ENCODE assay signal across 8 cellular contexts in genomic region chr10:102418612-102419560, GRCh38. TPM values are rescaled to one million over a fixed set of nuclear protein-coding genes. Genes with fewer than 3 reads are reported as not detected.
DNase-seq lines count a peak whose midpoint lies in the region; ATAC-seq and TF ChIP-seq lines count a peak whose summit lies in the region.

Gene PSD, minus strand, starts transcription at chr10:102418785. Its CDS starts 1,747 bp downstream, at chr10:102417038.

- H3K36me3 ChIP-seq in iPS DF 6.9 (ENCODE audit: control insufficient read depth, insufficient read depth, low read length): peaks cover 5% of the 10 kb centered on the region

- peak within 1 kb of the TSS; percentile 98 for H3K4me3 Mint-ChIP-seq in WTC11
- H3K4me3 Mint-ChIP-seq in stimulated activated memory B cell treated with anti-CD40 and anti-IgM and Interleukin-4, amounts not matched to agents 10 μg/mL and 1 μg/mL and 100 μg/mL, for 72 hours: peak within 1 kb of the TSS; percentile 98

- ATAC-seq in WTC11: peak; percentile 11
- no peak for ATAC-seq in stimulated activated memory B cell treated with anti-CD40 and anti-IgM and Interleukin-4, amounts not matched to agents 10 μg/mL and 1 μg/mL and 100 μg/mL, for 72 hours
- ATAC-seq in GM19328 (IDR thresholded peaks at IDR 0.05; ENCODE audit: unreplicated experiment): no peak

- POLR2A ChIA-PET in WTC11 (lab: Charles Lee): interaction anchor here (0.7 to 5.0 kb wide), 6 partner anchors 13 to 44 kb away, joined by 3 to 34 read pairs (median 16); partner anchors contain the start of genes C10orf95 and CUEDC2

- H3K27ac Mint-ChIP-seq in WTC11: peak within 1 kb of the TSS; percentile 90; the same call in 1 of the 2 replicates
- H3K27ac Mint-ChIP-seq in stimulated activated memory B cell treated with anti-CD40 and anti-IgM and Interleukin-4, amounts not matched to agents 10 μg/mL and 1 μg/mL and 100 μg/mL, for 72 hours: peak within 1 kb of the TSS; percentile 84

- H3K27me3 Mint-ChIP-seq in WTC11 (ENCODE audit: low read depth): peaks cover 5% of the 10 kb centered on the region; the same call in 1 of the 2 replicates
- peaks cover 56% of the 10 kb centered on the region for H3K27me3 Mint-ChIP-seq in stimulated activated memory B cell treated with anti-CD40 and anti-IgM and Interleukin-4, amounts not matched to agents 10 μg/mL and 1 μg/mL and 100 μg/mL, for 72 hours

- H3K27me3 ChIP-seq in iPS DF 6.9 (ENCODE audit: control insufficient read depth, insufficient read depth, low read length): no peaks in the 10 kb centered on the region

- WGBS in iPS DF 6.9 (ENCODE audit: insufficient coverage, insufficient read length): no CpG with 5 or more reads among the region's 54 CpGs

- no peak within 1 kb of the TSS for H3K27ac ChIP-seq in iPS DF 6.9 (ENCODE audit: low read length)

- peak; percentile 72 for DNase-seq in COLO668 (lab: John Stamatoyannopoulos, UW; ENCODE audit: unreplicated experiment)
- DNase-seq in NB4 (ENCODE audit: low read depth): peak; percentile 51
- peak; percentile 69 for DNase-seq in WTC11 (ENCODE audit: low spot score)
- no peak for DNase-seq in iPS DF 6.9 (ENCODE audit: low read depth, low spot score)
- no peak for DNase-seq in GM10266 (ENCODE audit: extremely low spot score)
- DNase-seq in activated effector memory CD4-positive, alpha-beta T cell treated with Interleukin-2 at 50 U/mL for 16 hours: no peak

- no peaks in the 10 kb centered on the region for H3K9me3 ChIP-seq in iPS DF 6.9 (ENCODE audit: control insufficient read depth, insufficient read depth, low read length)

- peaks cover 19% of the 10 kb centered on the region for H3K4me1 Mint-ChIP-seq in WTC11
- H3K4me1 Mint-ChIP-seq in stimulated activated memory B cell treated with anti-CD40 and anti-IgM and Interleukin-4, amounts not matched to agents 10 μg/mL and 1 μg/mL and 100 μg/mL, for 72 hours: peaks cover 55% of the 10 kb centered on the region

- H3K4me3 ChIP-seq in NB4 (ENCODE audit: low read depth, low read length) (no peak within 1 kb of the TSS), iPS DF 6.9 (ENCODE audit: low read length) (peak within 1 kb of the TSS; percentile 90; the same call in 1 of the 2 replicates)

- TF ChIP-seq CTCF in NB4 (IDR thresholded peaks at IDR 0.05; ENCODE audit: low read depth, low read length) (peak; percentile 3), WTC11 (IDR thresholded peaks at IDR 0.05) (no peak), GM10266 (IDR thresholded peaks at IDR 0.05; ENCODE audit: control insufficient read depth, insufficient read depth, low read depth, missing control alignments) (no peak)

- peaks cover 7% of the 10 kb centered on the region for H3K4me1 ChIP-seq in iPS DF 6.9 (ENCODE audit: control insufficient read depth, insufficient read depth, low read length)

- TF ChIP-seq POLR2A in NB4 (IDR thresholded peaks at IDR 0.05; ENCODE audit: extremely low read depth, insufficient read length): no peak

- H3K9me3 Mint-ChIP-seq in WTC11: no peaks in the 10 kb centered on the region
- H3K9me3 Mint-ChIP-seq in stimulated activated memory B cell treated with anti-CD40 and anti-IgM and Interleukin-4, amounts not matched to agents 10 μg/mL and 1 μg/mL and 100 μg/mL, for 72 hours: no peaks in the 10 kb centered on the region

- peaks cover 9% of the 10 kb centered on the region; the same call in 1 of the 2 replicates for H3K36me3 Mint-ChIP-seq in WTC11
- H3K36me3 Mint-ChIP-seq in stimulated activated memory B cell treated with anti-CD40 and anti-IgM and Interleukin-4, amounts not matched to agents 10 μg/mL and 1 μg/mL and 100 μg/mL, for 72 hours: peaks cover 5% of the 10 kb centered on the region

- CTCF ChIA-PET in WTC11 (lab: Charles Lee): interaction anchor here (0.6 to 6.7 kb wide), 18 partner anchors 8 to 188 kb away, joined by 3 to 68 read pairs (median 12); partner anchors contain the start of genes C10orf95, CUEDC2, NFKB2 and SUFU

TF ChIP-seq in WTC11, 78 proteins besides CTCF, POLR2A, EP300 and RAD21 (continues in another document):
- TF ChIP-seq HMGXB4 (CRISPR knock-in tag; IDR thresholded peaks at IDR 0.05) (0 out of 2 replicates have a peak, but pooled peaks have one; percentile 36), NR2C2 (CRISPR knock-in tag; IDR thresholded peaks at IDR 0.05) (no peak), GRHL2 (CRISPR knock-in tag; IDR thresholded peaks at IDR 0.05; ENCODE audit: insufficient replicate concordance, severe bottlenecking) (no peak), ZNF121 (CRISPR knock-in tag; IDR thresholded peaks at IDR 0.05) (no peak), CREB1 (CRISPR knock-in tag; IDR thresholded peaks at IDR 0.05) (peak; percentile 71; the same call in 1 of the 2 replicates), PREB (CRISPR knock-in tag; IDR thresholded peaks at IDR 0.05; ENCODE audit: borderline replicate concordance) (no peak), HMGA2 (CRISPR knock-in tag; IDR thresholded peaks at IDR 0.05) (no peak), MYBL2 (CRISPR knock-in tag; IDR thresholded peaks at IDR 0.05) (no peak), KAT7 (CRISPR knock-in tag; IDR thresholded peaks at IDR 0.05; ENCODE audit: borderline replicate concordance) (no peak), ZNF425 (CRISPR knock-in tag; conservative IDR thresholded peaks at IDR 0.05) (no peak), ZNF396 (CRISPR knock-in tag; IDR thresholded peaks at IDR 0.05; ENCODE audit: borderline replicate concordance) (no peak), ZBTB21 (CRISPR knock-in tag; IDR thresholded peaks at IDR 0.05; ENCODE audit: borderline replicate concordance) (no peak), USF2 (CRISPR knock-in tag; IDR thresholded peaks at IDR 0.05) (peak; percentile 50; the same call in 1 of the 2 replicates), CBFB (CRISPR knock-in tag; IDR thresholded peaks at IDR 0.05; ENCODE audit: low read depth) (peak; percentile 35; the same call in 1 of the 2 replicates), E2F5 (CRISPR knock-in tag; IDR thresholded peaks at IDR 0.05) (no peak), EMX1 (CRISPR knock-in tag; IDR thresholded peaks at IDR 0.05) (no peak), NR1H2 (CRISPR knock-in tag; IDR thresholded peaks at IDR 0.05) (no peak), ELF4 (CRISPR knock-in tag; IDR thresholded peaks at IDR 0.05; ENCODE audit: low read depth) (no peak), IRF2 (CRISPR knock-in tag; IDR thresholded peaks at IDR 0.05; ENCODE audit: borderline replicate concordance, low read depth) (no peak), TEAD1 (CRISPR knock-in tag; IDR thresholded peaks at IDR 0.05) (no peak), JAZF1 (CRISPR knock-in tag; IDR thresholded peaks at IDR 0.05) (no peak)

RNA-seq across cellular contexts. Expression of gene PSD, which starts in this region (rescaled TPM):
- total RNA-seq in WTC11 (2021): 10.2 to 12.5 TPM (median 10.4 TPM) in 3 replicates

Comparison
In these comparisons a context has a peak if more than half of its experiments do, and no peak if none do; other contexts are left out.
1. DNase-seq: peak in COLO668 (single experiment), NB4 (single experiment) and WTC11 (single experiment); none in iPS DF 6.9 (single experiment), GM10266 (single experiment) and activated effector memory CD4-positive, alpha-beta T cell treated with Interleukin-2 at 50 U/mL for 16 hours (single experiment).